Comparison of ENCODE assay signal across 8 cellular contexts in genomic region chr19:46955114-46955812, GRCh38.
DNase-seq lines count a peak whose midpoint lies in the region.

No MANE protein-coding gene starts in this region.

- peak overlapping the region in 18 of 21 experiments; percentile 1 to 95 (median 67) for H3K27ac ChIP-seq in skin epidermis

- DNase-seq in NCI-H510A treated with DMSO at 0.1 percent for 48 hours (lab: John Stamatoyannopoulos, UW) (peak; percentile 40), NCI-H510A (lab: John Stamatoyannopoulos, UW) (no peak), T-helper 22 cell (ENCODE audit: low read depth) (peak; percentile 30), DMS153 (lab: John Stamatoyannopoulos, UW) (no peak), foreskin melanocyte (no peak)
- DNase-seq in effector CD4-positive, alpha-beta T cell = peak; percentile 20
- DNase-seq in effector CD8-positive, alpha-beta T cell (lab: John Stamatoyannopoulos, UW) = no peak

- H3K4me3 ChIP-seq in skin epidermis = peak overlapping the region in 3 of 7 experiments; percentile 8 to 22 (median 10)

Comparison
In these comparisons a context has a peak if more than half of its experiments do, and no peak if none do; other contexts are left out.
1. DNase-seq: peak in NCI-H510A treated with DMSO at 0.1 percent for 48 hours (single experiment), T-helper 22 cell (single experiment) and effector CD4-positive, alpha-beta T cell (single experiment); none in NCI-H510A (single experiment), DMS153 (single experiment), effector CD8-positive, alpha-beta T cell (single experiment) and foreskin melanocyte (single experiment).